22 cellular contexts compared by ENCODE assay signal in genomic region chr12:18221726-18222125, GRCh38. TPM values are rescaled to one million over a fixed set of nuclear protein-coding genes. Genes with fewer than 3 reads are reported as not detected.
A peak's percentile ranks its signal among the peaks of the same experiment; 100 is the strongest.
DNase-seq lines count a peak whose midpoint lies in the region; ATAC-seq and TF ChIP-seq lines count a peak whose summit lies in the region.
"Had no signal": no experiment of that assay in that cellular context is flagged by ENCODE, and none has a peak within 500 bp of the region (broad histone marks: within the 10 kb centered on the region; RNA-seq: fewer than 3 reads in every experiment).

No MANE protein-coding gene starts in this region.

- H3K79me1 ChIP-seq in neuronal stem cell (ENCODE audit: low read depth, low read length): no peaks in the 10 kb centered on the region

- no peak overlapping the region for H2BK15ac ChIP-seq in neuronal stem cell (ENCODE audit: low read length)

- peaks cover 19% of the 10 kb centered on the region for H3K4me1 Mint-ChIP-seq in Calu3 (ENCODE audit: low read depth, unreplicated experiment)
- H3K4me1 Mint-ChIP-seq in GM23338: peaks cover 12% of the 10 kb centered on the region
- no peaks in the 10 kb centered on the region for H3K4me1 Mint-ChIP-seq in activated T-cell treated with anti-CD3 and anti-CD28 coated beads, Interleukin-2, amount 50 U/mL, for 24 hours (ENCODE audit: low read depth)
- H3K4me1 Mint-ChIP-seq: CD8-positive, alpha-beta memory T cell had no signal

- H2BK5ac ChIP-seq in neuronal stem cell (ENCODE audit: low read length): no peak overlapping the region

- no peak overlapping the region for H3K14ac ChIP-seq in neuronal stem cell (ENCODE audit: low read length)

- no CpG with 5 or more reads among the region's 4 CpGs for WGBS in neuronal stem cell (ENCODE audit: extremely low coverage in 2 of 2, insufficient read length in 2 of 2, insufficient replicate concordance in 1 of 2), 2 donors

- H3K79me2 ChIP-seq in GM23338 (replicated peaks; ENCODE audit: insufficient read depth): no peaks in the 10 kb centered on the region

- peak overlapping the region; percentile 29 for H3K4me3 Mint-ChIP-seq in Calu3 (ENCODE audit: low read depth, unreplicated experiment)
- H3K4me3 Mint-ChIP-seq in GM23338: no peak overlapping the region
- H3K4me3 Mint-ChIP-seq in activated T-cell treated with anti-CD3 and anti-CD28 coated beads, Interleukin-2, amount 50 U/mL, for 24 hours: no peak overlapping the region
- H3K4me3 Mint-ChIP-seq: CD8-positive, alpha-beta memory T cell had no signal

- no peak overlapping the region for H3K4ac ChIP-seq in neuronal stem cell (ENCODE audit: low read length)

- H4K8ac ChIP-seq in neuronal stem cell (ENCODE audit: low read depth, low read length): no peak overlapping the region

- no peak overlapping the region for H2BK120ac ChIP-seq in neuronal stem cell (ENCODE audit: low read depth, low read length)

- H3K9ac ChIP-seq in neuronal stem cell (ENCODE audit: low read depth, low read length, poor library complexity): no peak overlapping the region
- H3K9ac ChIP-seq: SK-N-SH had no signal

- BruUV-seq in Calu3 (replicated peaks; lab: Mats Ljungman, UMichigan): no TSS peak

- H3K18ac ChIP-seq in neuronal stem cell (ENCODE audit: low read length): no peak overlapping the region

- no peak overlapping the region for H4K91ac ChIP-seq in neuronal stem cell (ENCODE audit: low read depth, low read length, poor library complexity)

- TF ChIP-seq CTCF in Calu3 (IDR thresholded peaks at IDR 0.05; ENCODE audit: unreplicated experiment) (no peak), GM23338 (conservative IDR thresholded peaks at IDR 0.05; ENCODE audit: low read depth in 2 of 2) (no peak)

- intact Hi-C loops in Calu3 (cut with micrococcal nuclease; ENCODE audit: unreplicated experiment): loop anchor here (10.0 kb wide), 1 partner anchor 227 kb away; no protein-coding TSS in a partner anchor

- H3K9me3 Mint-ChIP-seq in Calu3 (ENCODE audit: low read depth, unreplicated experiment) (no peaks in the 10 kb centered on the region), GM23338 (no peaks in the 10 kb centered on the region; the same call in 2 of the 3 replicates)
- H3K9me3 Mint-ChIP-seq in activated T-cell treated with anti-CD3 and anti-CD28 coated beads, Interleukin-2, amount 50 U/mL, for 24 hours: no peaks in the 10 kb centered on the region

- H3K27me3 ChIP-seq in GM23338 (ENCODE audit: insufficient read depth) (no peaks in the 10 kb centered on the region), neuronal stem cell (ENCODE audit: control insufficient read depth in 3 of 3, insufficient read depth in 3 of 3, low read depth in 1 of 3, low read length in 3 of 3) (no peaks in the 10 kb centered on the region)

- no peak for ATAC-seq in GM23338
- no peak for ATAC-seq in HG03354 (IDR thresholded peaks at IDR 0.05; ENCODE audit: poor library complexity, severe bottlenecking, unreplicated experiment)
- ATAC-seq: PC-3 had no signal

- H3K36me3 ChIP-seq in GM23338 (ENCODE audit: insufficient read depth) (no peaks in the 10 kb centered on the region), neuronal stem cell (replicated peaks in 1 of 2; ENCODE audit: control insufficient read depth in 2 of 2, insufficient read depth in 2 of 2, low read length in 2 of 2) (no peaks in the 10 kb centered on the region)

- H3K4me2 ChIP-seq in GM23338 (no peak overlapping the region), neuronal stem cell (ENCODE audit: insufficient read depth, low read length, poor library complexity, severe bottlenecking) (no peak overlapping the region)
- H3K4me2 ChIP-seq: SK-N-SH had no signal

- H3K23ac ChIP-seq in neuronal stem cell (ENCODE audit: low read depth, low read length, poor library complexity): no peak overlapping the region

- H3K4me1 ChIP-seq in GM23338 (ENCODE audit: insufficient read depth) (peaks cover 4% of the 10 kb centered on the region; the same call in 1 of the 2 replicates), neuronal stem cell (ENCODE audit: control insufficient read depth in 2 of 2, insufficient read depth in 1 of 2, low read depth in 1 of 2, low read length in 2 of 2) (no peaks in the 10 kb centered on the region)

- no peaks in the 10 kb centered on the region for H3F3A ChIP-seq in GM23338 (replicated peaks; ENCODE audit: low read depth)

- H2AK5ac ChIP-seq in neuronal stem cell (ENCODE audit: low read depth, low read length): no peak overlapping the region

- H3K27ac Mint-ChIP-seq in Calu3 (ENCODE audit: unreplicated experiment): peak overlapping the region; percentile 22
- H3K27ac Mint-ChIP-seq in GM23338: 0 out of 2 replicates have a peak overlapping the region, but pooled peaks have one; percentile 7
- H3K27ac Mint-ChIP-seq in activated T-cell treated with anti-CD3 and anti-CD28 coated beads, Interleukin-2, amount 50 U/mL, for 24 hours: no peak overlapping the region
- H3K27ac Mint-ChIP-seq: CD8-positive, alpha-beta memory T cell had no signal

- H2AFZ ChIP-seq in GM23338 (no peak overlapping the region), neuronal stem cell (ENCODE audit: low read length) (peak overlapping the region; percentile 74)

- no peaks in the 10 kb centered on the region for H3K27me3 Mint-ChIP-seq in Calu3 (ENCODE audit: unreplicated experiment)
- no peaks in the 10 kb centered on the region for H3K27me3 Mint-ChIP-seq in GM23338 (ENCODE audit: insufficient read depth, low read depth, poor library complexity)
- no peaks in the 10 kb centered on the region for H3K27me3 Mint-ChIP-seq in activated T-cell treated with anti-CD3 and anti-CD28 coated beads, Interleukin-2, amount 50 U/mL, for 24 hours
- H3K27me3 Mint-ChIP-seq: CD8-positive, alpha-beta memory T cell had no signal

- CTCF ChIA-PET in Calu3 (lab: Charles Lee): interaction anchor here (0.6 to 2.7 kb wide), 2 partner anchors 80 to 648 kb away, joined by 4 to 17 read pairs; no protein-coding TSS in a partner anchor

- peaks cover 4% of the 10 kb centered on the region for H3K36me3 Mint-ChIP-seq in Calu3 (ENCODE audit: insufficient read depth, unreplicated experiment)
- H3K36me3 Mint-ChIP-seq in GM23338 (ENCODE audit: low read depth): peaks cover 3% of the 10 kb centered on the region; the same call in 1 of the 3 replicates
- no peaks in the 10 kb centered on the region for H3K36me3 Mint-ChIP-seq in activated T-cell treated with anti-CD3 and anti-CD28 coated beads, Interleukin-2, amount 50 U/mL, for 24 hours (ENCODE audit: low read depth)
- H3K36me3 Mint-ChIP-seq: CD8-positive, alpha-beta memory T cell had no signal

- H3K9me2 ChIP-seq in GM23338 (ENCODE audit: insufficient read depth): no peaks in the 10 kb centered on the region
- H3K9me2 ChIP-seq: SK-N-SH had no signal

- no peaks in the 10 kb centered on the region for H4K20me1 ChIP-seq in GM23338 (replicated peaks; ENCODE audit: insufficient read depth)

- H3K9me3 ChIP-seq in neuronal stem cell (replicated peaks in 1 of 2; ENCODE audit: control insufficient read depth in 2 of 2, insufficient read depth in 1 of 2, low read depth in 1 of 2, low read length in 2 of 2): no peaks in the 10 kb centered on the region
- H3K9me3 ChIP-seq: SK-N-SH had no signal

- H3K4me3 ChIP-seq in GM23338 (no peak overlapping the region), neuronal stem cell (ENCODE audit: low read length in 2 of 2) (no peak overlapping the region)

- DNase-seq in Calu3: no peak
- DNase-seq in GM23338 (ENCODE audit: low spot score): no peak
- DNase-seq in NCI-H69 (lab: John Stamatoyannopoulos, UW): peak; percentile 23
- no peak for DNase-seq in neuronal stem cell (ENCODE audit: low spot score)
- no peak for DNase-seq in activated T-cell treated with anti-CD3 and anti-CD28 coated beads, Interleukin-2, amount 50 U/mL, for 24 hours
- DNase-seq in dedifferentiated amniotic fluid mesenchymal stem cell (ENCODE audit: extremely low spot score): no peak
- DNase-seq: CD8-positive, alpha-beta memory T cell; DMS53; GDM1; H7; KG1; MV-4-11; NCI-H1694; NCI-H2081; NCI-H82; PC-3; SIG-M5; SK-N-SH had no signal

- no peak overlapping the region for H2BK12ac ChIP-seq in neuronal stem cell (ENCODE audit: low read length)

- no peak overlapping the region for H3K27ac ChIP-seq in GM23338 (ENCODE audit: low read depth)
- H3K27ac ChIP-seq in neuronal stem cell (replicated peaks; ENCODE audit: low read length): no peak overlapping the region
- H3K27ac ChIP-seq: C4-2B, RWPE1 had no signal

TF ChIP-seq in GM23338, 12 proteins besides CTCF, POLR2A, EP300 and RAD21 (continues in another document):
- TF ChIP-seq NANOG (IDR thresholded peaks at IDR 0.05; ENCODE audit: borderline replicate concordance) (no peak), ZNF114 (CRISPR knock-in tag; IDR thresholded peaks at IDR 0.05) (no peak), CREB1 (CRISPR knock-in tag; IDR thresholded peaks at IDR 0.05; ENCODE audit: low read depth) (no peak), POLR2AphosphoS5 (IDR thresholded peaks at IDR 0.05; ENCODE audit: low read depth) (no peak), EZH2phosphoT487 (IDR thresholded peaks at IDR 0.05; ENCODE audit: unreplicated experiment) (no peak)
- TF ChIP-seq, protein P1, sequence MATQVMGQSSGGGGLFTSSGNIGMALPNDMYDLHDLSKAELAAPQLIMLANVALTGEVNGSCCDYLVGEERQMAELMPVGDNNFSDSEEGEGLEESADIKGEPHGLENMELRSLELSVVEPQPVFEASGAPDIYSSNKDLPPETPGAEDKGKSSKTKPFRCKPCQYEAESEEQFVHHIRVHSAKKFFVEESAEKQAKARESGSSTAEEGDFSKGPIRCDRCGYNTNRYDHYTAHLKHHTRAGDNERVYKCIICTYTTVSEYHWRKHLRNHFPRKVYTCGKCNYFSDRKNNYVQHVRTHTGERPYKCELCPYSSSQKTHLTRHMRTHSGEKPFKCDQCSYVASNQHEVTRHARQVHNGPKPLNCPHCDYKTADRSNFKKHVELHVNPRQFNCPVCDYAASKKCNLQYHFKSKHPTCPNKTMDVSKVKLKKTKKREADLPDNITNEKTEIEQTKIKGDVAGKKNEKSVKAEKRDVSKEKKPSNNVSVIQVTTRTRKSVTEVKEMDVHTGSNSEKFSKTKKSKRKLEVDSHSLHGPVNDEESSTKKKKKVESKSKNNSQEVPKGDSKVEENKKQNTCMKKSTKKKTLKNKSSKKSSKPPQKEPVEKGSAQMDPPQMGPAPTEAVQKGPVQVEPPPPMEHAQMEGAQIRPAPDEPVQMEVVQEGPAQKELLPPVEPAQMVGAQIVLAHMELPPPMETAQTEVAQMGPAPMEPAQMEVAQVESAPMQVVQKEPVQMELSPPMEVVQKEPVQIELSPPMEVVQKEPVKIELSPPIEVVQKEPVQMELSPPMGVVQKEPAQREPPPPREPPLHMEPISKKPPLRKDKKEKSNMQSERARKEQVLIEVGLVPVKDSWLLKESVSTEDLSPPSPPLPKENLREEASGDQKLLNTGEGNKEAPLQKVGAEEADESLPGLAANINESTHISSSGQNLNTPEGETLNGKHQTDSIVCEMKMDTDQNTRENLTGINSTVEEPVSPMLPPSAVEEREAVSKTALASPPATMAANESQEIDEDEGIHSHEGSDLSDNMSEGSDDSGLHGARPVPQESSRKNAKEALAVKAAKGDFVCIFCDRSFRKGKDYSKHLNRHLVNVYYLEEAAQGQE (IDR thresholded peaks at IDR 0.05; ENCODE audit: unreplicated experiment): no peak

RNA-seq across cellular contexts. Expression of gene PIK3C2G, which starts 39.6 kb away (rescaled TPM):
- total RNA-seq in Calu3 (2022): 24.0 and 24.3 TPM in 2 replicates
- not detected in 2 replicates for total RNA-seq in GM23338 (2014; rRNA removed; shearing (Covaris generic))
- polyA plus RNA-seq in GM23338 (2016; fragmentation: Nextera tagmentation; extraction: Ambion mirVana): not detected in 2 replicates
- not detected for polyA plus RNA-seq in neuronal stem cell (2013, experiment 1 of 2)
- polyA plus RNA-seq in neuronal stem cell (2013, experiment 2 of 2): not detected
- total RNA-seq: CD8-positive, alpha-beta memory T cell; H7; PC-3; T-helper 2 cell treated with Interferon-gamma antibody and Interleukin-4, amounts not matched to agents 100 ng/mL and 5 ng/mL, for 36 hours had no signal
- polyA plus RNA-seq: CD8-positive, alpha-beta memory T cell had no signal

Comparison
In these comparisons a context has a peak if more than half of its experiments do, and no peak if none do; other contexts are left out.
1. RNA of gene PIK3C2G, which starts 39.6 kb away (total RNA-seq): 24.0 to 24.3 TPM in Calu3; not detected in GM23338; every median in the first group is over 10 times any median in the second.